Comparison of ENCODE assay signal across 7 cellular contexts in genomic region chr17:45051720-45052051, GRCh38. TPM values are rescaled to one million over a fixed set of nuclear protein-coding genes. Genes with fewer than 3 reads are reported as not detected.
DNase-seq lines count a peak whose midpoint lies in the region; TF ChIP-seq lines count a peak whose summit lies in the region.
"Not testable (repeated sequence)": the region's sequence is repeated elsewhere in the genome, so short reads cannot be mapped to it uniquely, and the experiment has no call there.

No MANE protein-coding gene starts in this region.

- not testable (repeated sequence) for DNase-seq in GM12865 (ENCODE audit: low read depth); OCI-LY7 (ENCODE audit: low spot score); activated CD4-positive, alpha-beta T cell treated with anti-CD3 and anti-CD28 coated beads, Interleukin-2, amount 10 ng/mL, durations not matched to agents 7 days and 5 days; breast epithelium (ENCODE audit: low spot score in 2 of 2); fibroblast of villous mesenchyme (ENCODE audit: low read depth); mesothelial cell of epicardium (ENCODE audit: low spot score in 2 of 2, unreplicated experiment in 2 of 2); spleen

- peaks cover 22% of the 10 kb centered on the region for H3K36me3 Mint-ChIP-seq in activated CD4-positive, alpha-beta T cell treated with anti-CD3 and anti-CD28 coated beads, Interleukin-2, amount 10 ng/mL, durations not matched to agents 7 days and 5 days (ENCODE audit: low read depth)
- not testable (repeated sequence) for H3K36me3 Mint-ChIP-seq in mesothelial cell of epicardium

- H3K9me2 ChIP-seq in OCI-LY7 (ENCODE audit: insufficient read depth, low read length) = not testable (repeated sequence)

- H3K9me3 ChIP-seq in OCI-LY7 (ENCODE audit: low read length); breast epithelium; spleen: not testable (repeated sequence)

- H3K79me2 ChIP-seq in OCI-LY7 (ENCODE audit: insufficient read depth, low read depth, low read length) = peaks cover 36% of the 10 kb centered on the region

- POLR2A ChIA-PET in OCI-LY7 (lab: Charles Lee) = interaction anchor here (1.0 kb wide), 1 partner anchor 14 kb away, joined by 6 read pairs; no protein-coding TSS in a partner anchor
- POLR2A ChIA-PET in activated CD4-positive, alpha-beta T cell treated with anti-CD3 and anti-CD28 coated beads, Interleukin-2, amount 10 ng/mL, durations not matched to agents 7 days and 5 days (lab: Charles Lee) = not testable (repeated sequence)

- TF ChIP-seq CTCF in GM12865 (IDR thresholded peaks at IDR 0.05; ENCODE audit: insufficient read depth, low read depth, low read length, missing control alignments); OCI-LY7 (conservative IDR thresholded peaks at IDR 0.05; ENCODE audit: low read length); breast epithelium (IDR thresholded peaks at IDR 0.05); fibroblast of villous mesenchyme (IDR thresholded peaks at IDR 0.05; ENCODE audit: insufficient read depth, low read depth, low read length); mesothelial cell of epicardium (IDR thresholded peaks at IDR 0.05; ENCODE audit: unreplicated experiment); spleen (IDR thresholded peaks at IDR 0.05 in 8 of 11, conservative IDR thresholded peaks at IDR 0.05 in 3 of 11): not testable (repeated sequence)

- not testable (repeated sequence) for H3K36me3 ChIP-seq in OCI-LY7 (ENCODE audit: insufficient read depth, low read length); breast epithelium; spleen

- H3K9me3 Mint-ChIP-seq in activated CD4-positive, alpha-beta T cell treated with anti-CD3 and anti-CD28 coated beads, Interleukin-2, amount 10 ng/mL, durations not matched to agents 7 days and 5 days; mesothelial cell of epicardium: not testable (repeated sequence)

- 0 out of 2 replicates have a peak overlapping the region, but pooled peaks have one; percentile 80 for H3K4me2 ChIP-seq in OCI-LY7 (ENCODE audit: low read length)

- peak overlapping the region; percentile 85 for H3K4me3 Mint-ChIP-seq in activated CD4-positive, alpha-beta T cell treated with anti-CD3 and anti-CD28 coated beads, Interleukin-2, amount 10 ng/mL, durations not matched to agents 7 days and 5 days
- peak overlapping the region; percentile 68 for H3K4me3 Mint-ChIP-seq in mesothelial cell of epicardium

- H3K27me3 ChIP-seq in breast epithelium; spleen (replicated peaks in 1 of 7): not testable (repeated sequence)

- H3K4me1 ChIP-seq in OCI-LY7 (ENCODE audit: insufficient read depth, low read length, poor library complexity, severe bottlenecking) = peaks cover 19% of the 10 kb centered on the region
- not testable (repeated sequence) for H3K4me1 ChIP-seq in breast epithelium
- peaks cover 16 to 43% (median 30%) of the 10 kb centered on the region in 6 donors for H3K4me1 ChIP-seq in spleen

- not testable (repeated sequence) for H3K27me3 Mint-ChIP-seq in activated CD4-positive, alpha-beta T cell treated with anti-CD3 and anti-CD28 coated beads, Interleukin-2, amount 10 ng/mL, durations not matched to agents 7 days and 5 days; mesothelial cell of epicardium (ENCODE audit: low read depth)

- 0% methylated on average over 2 of the region's 54 CpGs; no CpG with 5 or more reads in 4 of the 5 donors for WGBS in spleen, 5 donors

- H3K27ac ChIP-seq in OCI-LY7 (ENCODE audit: low read depth, low read length, poor library complexity, severe bottlenecking) (peak overlapping the region; percentile 92), breast epithelium (peak overlapping the region; percentile 84 to 90), spleen (peak overlapping the region in 7 of 8 donors; percentile 84 to 94 (median 89))

- CTCF ChIA-PET in OCI-LY7 (lab: Charles Lee; ENCODE audit: unreplicated experiment); activated CD4-positive, alpha-beta T cell treated with anti-CD3 and anti-CD28 coated beads, Interleukin-2, amount 10 ng/mL, durations not matched to agents 7 days and 5 days (lab: Charles Lee): not testable (repeated sequence)

- BruUV-seq in OCI-LY7 (replicated peaks; lab: Mats Ljungman, UMichigan) = not testable (repeated sequence)

- H3K4me3 ChIP-seq in GM12865 (ENCODE audit: low read depth, low read length) (peak overlapping the region; percentile 58; the same call in 1 of the 2 replicates), OCI-LY7 (ENCODE audit: low read depth, low read length, poor library complexity, severe bottlenecking) (peak overlapping the region; percentile 73), breast epithelium (peak overlapping the region; percentile 47 to 68 (median 63)), fibroblast of villous mesenchyme (ENCODE audit: low read depth, low read length) (peak overlapping the region; percentile 70), spleen (peak overlapping the region in 7 of 8 donors; percentile 51 to 83 (median 59))

- not testable (repeated sequence) for H4K20me1 ChIP-seq in OCI-LY7 (ENCODE audit: insufficient read depth, low read length)

- TF ChIP-seq POLR2A in breast epithelium (IDR thresholded peaks at IDR 0.05); spleen (IDR thresholded peaks at IDR 0.05): not testable (repeated sequence)

- H3K4me1 Mint-ChIP-seq in activated CD4-positive, alpha-beta T cell treated with anti-CD3 and anti-CD28 coated beads, Interleukin-2, amount 10 ng/mL, durations not matched to agents 7 days and 5 days = peaks cover 52% of the 10 kb centered on the region
- H3K4me1 Mint-ChIP-seq in mesothelial cell of epicardium = peaks cover 23% of the 10 kb centered on the region

- H2AFZ ChIP-seq in OCI-LY7 (ENCODE audit: low read length) = not testable (repeated sequence)

- peak overlapping the region; percentile 97 for H3K27ac Mint-ChIP-seq in activated CD4-positive, alpha-beta T cell treated with anti-CD3 and anti-CD28 coated beads, Interleukin-2, amount 10 ng/mL, durations not matched to agents 7 days and 5 days
- not testable (repeated sequence) for H3K27ac Mint-ChIP-seq in mesothelial cell of epicardium

- intact Hi-C loops in OCI-LY7 (cut with micrococcal nuclease; ENCODE audit: unreplicated experiment); breast epithelium (cut with DNase I; ENCODE audit: low total_unique reads); spleen (cut with DNase I; ENCODE audit: low total_unique reads): not testable (repeated sequence)

RNA-seq across cellular contexts. Expression of gene DCAKD, which starts 0.3 kb away (rescaled TPM):
- total RNA-seq in OCI-LY7 (2014; rRNA removed; shearing (Covaris generic)) = 40.8 and 53.1 TPM in 2 replicates
- 45.6 and 48.9 TPM in 2 replicates for total RNA-seq in OCI-LY7 (2022)
- 10 to 100 TPM; 36.5 to 38.6 TPM for total RNA-seq in activated CD4-positive, alpha-beta T cell treated with anti-CD3 and anti-CD28 coated beads, Interleukin-2, amount 10 ng/mL, durations not matched to agents 7 days and 5 days
- total RNA-seq in breast epithelium = 10 to 100 TPM; 44.0 to 76.8 (median 48.2) TPM
- 46.7 and 52.2 TPM in 2 replicates for total RNA-seq in fibroblast of villous mesenchyme
- 83.2 to 86.0 TPM (median 83.2 TPM) in 3 replicates for total RNA-seq in mesothelial cell of epicardium
- total RNA-seq in spleen = 10 to 100 TPM; 16.0 to 23.7 (median 19.6) TPM
- 10 to 100 TPM in 2 of 3 donors, 1 to 10 TPM in 1; 7.2 to 10.9 (median 10.4) TPM for polyA plus RNA-seq in spleen

RNA-seq across cellular contexts. Expression of gene NMT1, which starts 9.4 kb away (rescaled TPM):
- 65.7 and 82.3 TPM in 2 replicates for total RNA-seq in OCI-LY7 (2014; rRNA removed; shearing (Covaris generic))
- total RNA-seq in OCI-LY7 (2022) = 126 and 134 TPM in 2 replicates
- 100 to 1,000 TPM; 118 to 138 TPM for total RNA-seq in activated CD4-positive, alpha-beta T cell treated with anti-CD3 and anti-CD28 coated beads, Interleukin-2, amount 10 ng/mL, durations not matched to agents 7 days and 5 days
- total RNA-seq in breast epithelium = 100 to 1,000 TPM in 1 of 3 donors, 10 to 100 TPM in 2; 81.9 to 130 (median 84.0) TPM
- total RNA-seq in fibroblast of villous mesenchyme = 67.0 and 78.2 TPM in 2 replicates
- total RNA-seq in mesothelial cell of epicardium = 80.6 to 86.1 TPM (median 80.9 TPM) in 3 replicates
- 100 to 1,000 TPM in 2 of 7 donors, 10 to 100 TPM in 5; 49.7 to 108 (median 94.4) TPM for total RNA-seq in spleen
- polyA plus RNA-seq in spleen = 10 to 100 TPM; 37.5 to 58.7 (median 37.7) TPM
